19 cellular contexts compared by ENCODE assay signal in the genomic region with DNA sequence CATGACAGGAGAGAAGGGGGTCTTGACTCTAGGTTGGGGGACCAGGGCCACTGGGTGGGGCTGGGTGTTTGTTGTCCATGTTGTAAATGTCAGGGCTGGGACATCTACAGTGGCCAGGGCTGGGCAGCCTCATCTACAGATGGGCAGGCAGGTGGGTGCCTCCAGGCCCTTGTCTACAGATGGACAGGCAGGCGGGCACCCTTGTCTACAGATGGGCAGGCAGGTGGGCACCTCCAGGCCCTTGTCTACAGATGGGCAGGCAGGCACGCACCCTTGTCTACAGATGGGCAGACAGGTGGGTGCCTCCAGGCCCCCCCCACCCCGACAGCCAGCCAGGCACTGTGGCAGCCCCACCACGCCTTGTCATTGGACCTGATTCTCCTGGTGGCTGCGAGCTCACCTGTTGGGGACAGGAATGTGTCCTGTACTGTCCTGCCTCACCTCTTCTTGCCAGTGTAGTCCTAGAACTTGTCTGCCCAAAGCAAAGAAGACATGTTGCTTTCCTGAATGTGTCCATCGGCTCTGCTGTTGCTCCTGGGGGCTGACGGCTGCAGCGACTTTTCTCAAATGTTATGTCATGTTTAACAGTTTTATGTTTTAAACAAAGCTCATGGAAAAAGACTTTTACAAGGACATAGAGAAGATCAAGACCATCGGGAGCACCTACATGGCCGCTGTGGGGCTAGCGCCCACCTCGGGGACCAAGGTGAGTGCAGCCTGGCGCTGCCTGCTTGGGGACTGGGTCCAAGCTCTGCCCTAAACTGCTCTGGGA.
DNase-seq lines count a peak whose midpoint lies in the region; ATAC-seq and TF ChIP-seq lines count a peak whose summit lies in the region.
"Had no signal": no experiment of that assay in that cellular context is flagged by ENCODE, and none has a peak within 500 bp of the region (broad histone marks: within the 10 kb centered on the region; RNA-seq: fewer than 3 reads in every experiment).

No MANE protein-coding gene starts in this region.

- no peaks in the 10 kb centered on the region for H3K4me1 ChIP-seq in H9 (ENCODE audit: insufficient read depth, low read length)
- H3K4me1 ChIP-seq in endodermal cell (ENCODE audit: control insufficient read depth, insufficient read depth, low read length) = no peaks in the 10 kb centered on the region
- H3K4me1 ChIP-seq: BLaER1 treated with 17β-estradiol and CSF1 and Interleukin-3, amounts not matched to agents 10 nM and 100 nM had no signal

- H3K14ac ChIP-seq in H9 (ENCODE audit: insufficient read depth, low read length) = no peak overlapping the region; the same call in 1 of the 2 replicates

- no peak overlapping the region for H4K8ac ChIP-seq in H9 (replicated peaks; ENCODE audit: insufficient read length, low read depth, low read length)

- H3K79me2 ChIP-seq in H9 (ENCODE audit: insufficient read depth, low read length) = no peaks in the 10 kb centered on the region

- H2BK5ac ChIP-seq in H9 (ENCODE audit: insufficient read length, low read length) = no peak overlapping the region

- H3K36me3 Mint-ChIP-seq in H9 (ENCODE audit: insufficient read depth in 1 of 3, low read depth in 3 of 3) (peaks cover 8 to 19% (median 9%) of the 10 kb centered on the region in 3 experiments; a peak in 6 of 7 replicates), endodermal cell (ENCODE audit: low read depth) (no peaks in the 10 kb centered on the region)

- H4K5ac ChIP-seq in H9 (ENCODE audit: insufficient read length, low read depth, low read length) = no peak overlapping the region

- H3K27me3 ChIP-seq in H9 (ENCODE audit: insufficient read depth, low read length) (no peaks in the 10 kb centered on the region), endodermal cell (ENCODE audit: control insufficient read depth, insufficient read depth, low read length, poor library complexity, severe bottlenecking) (no peaks in the 10 kb centered on the region)
- H3K27me3 ChIP-seq: BLaER1 treated with 17β-estradiol and CSF1 and Interleukin-3, amounts not matched to agents 10 nM and 100 nM had no signal

- no peak overlapping the region for H3K4me3 ChIP-seq in endodermal cell (ENCODE audit: low read length)
- H3K4me3 ChIP-seq: BLaER1 treated with 17β-estradiol and CSF1 and Interleukin-3, amounts not matched to agents 10 nM and 100 nM had no signal

- H3K36me3 ChIP-seq in endodermal cell (ENCODE audit: control insufficient read depth, insufficient read depth, low read length) = no peaks in the 10 kb centered on the region
- H3K36me3 ChIP-seq: BLaER1 treated with 17β-estradiol and CSF1 and Interleukin-3, amounts not matched to agents 10 nM and 100 nM had no signal

- intact Hi-C loops in posterior vena cava (cut with DNase I) = no loop called here

- H2BK12ac ChIP-seq in H9 (ENCODE audit: insufficient read length, low read depth, low read length) = no peak overlapping the region

- no peak overlapping the region for H2BK20ac ChIP-seq in H9 (ENCODE audit: low read depth, low read length, poor library complexity, severe bottlenecking)

- H2BK15ac ChIP-seq in H9 (ENCODE audit: low read depth, low read length) = no peak overlapping the region

- no peaks in the 10 kb centered on the region for H3K9me3 ChIP-seq in H9 (ENCODE audit: control insufficient read depth, low read depth, low read length)
- no peaks in the 10 kb centered on the region for H3K9me3 ChIP-seq in endodermal cell (ENCODE audit: control insufficient read depth, low read length)
- H3K9me3 ChIP-seq: BLaER1 treated with 17β-estradiol and CSF1 and Interleukin-3, amounts not matched to agents 10 nM and 100 nM had no signal

- peak; percentile 33 for DNase-seq in activated CD8-positive, alpha-beta memory T cell treated with anti-CD3 and anti-CD28 coated beads for 24 hours
- no peak for DNase-seq in activated CD8-positive, alpha-beta memory T cell treated with anti-CD3 and anti-CD28 coated beads, Interleukin-2, amount 50 U/mL, for 4 hours
- DNase-seq in H9 (peak; percentile 16), endodermal cell (peak; percentile 30), posterior vena cava (ENCODE audit: low spot score) (peak; percentile 67), NCI-H1694 (lab: John Stamatoyannopoulos, UW) (no peak), DMS 273 (lab: John Stamatoyannopoulos, UW; ENCODE audit: unreplicated experiment) (no peak)
- DNase-seq: 8988T, DMS153, EL, HCEC 1CT, MM.1S, NCI-H1105, NCI-H1930, NCI-H2171 treated with DMSO at 0.1 percent for 48 hours, NCI-H510A, NCI-H82 had no signal

- H2AFZ ChIP-seq in H9 (ENCODE audit: low read length) = no peak overlapping the region

- no CpG with 5 or more reads among the region's 13 CpGs for WGBS in H9 (ENCODE audit: extremely low coverage, insufficient read length, low lambda C conversion rate)
- 85 to 93% methylated on average over 9 to 13 of the region's 13 CpGs for WGBS in endodermal cell (ENCODE audit: insufficient coverage in 1 of 2, insufficient read length in 1 of 2), 2 experiments

- peaks cover 4 to 13% of the 10 kb centered on the region in 2 experiments; a peak in 2 of 4 replicates for H3K4me1 Mint-ChIP-seq in H9
- H3K4me1 Mint-ChIP-seq in endodermal cell = no peaks in the 10 kb centered on the region

- no peaks in the 10 kb centered on the region for H3K79me1 ChIP-seq in H9 (ENCODE audit: insufficient read depth, low read depth, low read length, poor library complexity, severe bottlenecking)

- peaks cover 2% of the 10 kb centered on the region for H4K20me1 ChIP-seq in H9 (ENCODE audit: control insufficient read depth, insufficient read depth, insufficient read length)
- H4K20me1 ChIP-seq: BLaER1 treated with 17β-estradiol and CSF1 and Interleukin-3, amounts not matched to agents 10 nM and 100 nM had no signal

- H3K4me3 Mint-ChIP-seq in H9 (no peak overlapping the region), endodermal cell (no peak overlapping the region)

- H2AK5ac ChIP-seq in H9 (ENCODE audit: insufficient read length, low read length) = no peak overlapping the region

- H3K9ac ChIP-seq in H9 (ENCODE audit: extremely low read depth, insufficient read length, low read length) (no peak overlapping the region), endodermal cell (ENCODE audit: extremely low read depth, low read length, poor library complexity, severe bottlenecking) (no peak overlapping the region)
- H3K9ac ChIP-seq: BLaER1 treated with 17β-estradiol and CSF1 and Interleukin-3, amounts not matched to agents 10 nM and 100 nM had no signal

- no peak for ATAC-seq in GM21529 (IDR thresholded peaks at IDR 0.05; ENCODE audit: unreplicated experiment)

- H4K91ac ChIP-seq in H9 (ENCODE audit: insufficient read length, low read depth, low read length) = no peak overlapping the region

- H3K56ac ChIP-seq in H9 (ENCODE audit: insufficient read length, low read depth, low read length) = no peak overlapping the region

- H3K4me2 ChIP-seq in H9 (ENCODE audit: insufficient read depth, insufficient read length, low read length) = no peak overlapping the region
- H3K4me2 ChIP-seq: BLaER1 treated with 17β-estradiol and CSF1 and Interleukin-3, amounts not matched to agents 10 nM and 100 nM had no signal

- H3K18ac ChIP-seq in H9 (ENCODE audit: insufficient read length, low read depth, low read length) = no peak overlapping the region

- no peak overlapping the region for H2BK120ac ChIP-seq in H9 (ENCODE audit: low read depth, low read length, poor library complexity, severe bottlenecking)

- no peaks in the 10 kb centered on the region for H3K23me2 ChIP-seq in H9 (ENCODE audit: insufficient read length, low read depth, low read length, poor library complexity, severe bottlenecking)

- H3K27ac ChIP-seq in H9 (ENCODE audit: insufficient read length, low read depth, low read length) (no peak overlapping the region), endodermal cell (ENCODE audit: low read depth, low read length) (no peak overlapping the region)
- H3K27ac ChIP-seq: BLaER1 treated with 17β-estradiol and CSF1 and Interleukin-3, amounts not matched to agents 10 nM and 100 nM had no signal

- TF ChIP-seq CTCF in H9 (conservative IDR thresholded peaks at IDR 0.05) (no peak), endodermal cell (conservative IDR thresholded peaks at IDR 0.05) (no peak)

- H3K27me3 Mint-ChIP-seq in H9 (ENCODE audit: low read depth) (no peaks in the 10 kb centered on the region; the same call in 1 of the 2 replicates), endodermal cell (ENCODE audit: insufficient read depth) (no peaks in the 10 kb centered on the region)

- H3K9me3 Mint-ChIP-seq in H9 (no peaks in the 10 kb centered on the region), endodermal cell (no peaks in the 10 kb centered on the region)

- H3K27ac Mint-ChIP-seq in H9 = no peak overlapping the region; a peak in 1 of 7 replicates
- H3K27ac Mint-ChIP-seq in endodermal cell = no peak overlapping the region

- no peak overlapping the region for H3K23ac ChIP-seq in H9 (ENCODE audit: insufficient read length, low read depth, low read length)

- no peak overlapping the region for H3T11ph ChIP-seq in H9 (ENCODE audit: low read length)

- no peak overlapping the region for H3K4ac ChIP-seq in H9 (ENCODE audit: low read depth, low read length)

Comparison
In these comparisons a context has a peak if more than half of its experiments do, and no peak if none do; other contexts are left out.
1. DNase-seq: peak in activated CD8-positive, alpha-beta memory T cell treated with anti-CD3 and anti-CD28 coated beads for 24 hours (single experiment), H9 (single experiment), endodermal cell (single experiment) and posterior vena cava (single experiment); none in activated CD8-positive, alpha-beta memory T cell treated with anti-CD3 and anti-CD28 coated beads, Interleukin-2, amount 50 U/mL, for 4 hours (single experiment), NCI-H1694 (single experiment) and DMS 273 (single experiment).